ENCODE assay signal across 1 cellular context in the genomic region with DNA sequence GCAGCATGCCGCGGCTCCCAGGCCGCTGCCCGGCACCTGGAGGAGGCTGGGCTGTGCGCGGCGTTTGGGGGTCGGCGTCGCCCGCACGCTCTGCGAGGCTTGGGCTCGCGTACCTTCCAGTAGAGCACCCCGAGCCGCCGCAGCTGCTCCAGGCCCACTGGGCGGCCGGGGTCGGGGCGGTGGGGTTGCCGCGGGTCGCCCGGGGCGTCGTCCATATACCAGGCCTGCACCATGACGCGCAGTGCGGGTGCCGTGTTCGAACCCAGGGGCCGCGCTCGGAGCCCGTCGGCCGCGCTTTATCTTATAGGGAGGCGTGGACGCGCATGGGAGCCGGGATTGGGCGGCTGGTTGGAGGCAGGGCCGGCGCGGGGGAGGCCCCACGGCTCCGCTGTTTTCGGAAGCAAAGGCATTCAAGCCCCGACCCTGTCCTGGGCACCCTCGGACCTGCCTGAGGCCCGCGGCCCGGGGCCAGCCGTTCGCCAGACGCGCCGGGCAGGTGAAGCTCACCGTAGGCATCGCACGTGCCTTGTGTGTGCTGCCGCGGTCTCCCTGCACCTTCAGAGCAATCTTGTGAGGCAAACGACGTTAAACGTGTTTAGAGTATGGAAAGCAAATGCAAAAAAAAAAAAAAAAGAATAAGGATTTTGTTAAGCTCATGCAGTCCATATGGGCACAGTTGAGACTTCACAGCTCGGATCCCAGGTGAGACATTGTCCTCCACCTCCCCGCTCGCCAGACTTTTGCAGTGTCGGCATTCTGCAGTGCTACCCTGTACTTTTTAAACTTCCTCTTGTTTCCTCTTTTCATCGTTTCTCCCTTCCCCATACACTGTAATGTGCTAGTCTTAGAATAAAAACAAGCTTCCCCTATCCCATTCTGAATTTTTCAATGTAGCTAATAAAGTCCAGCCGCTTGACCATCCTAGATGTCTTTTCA.
A peak's percentile ranks its signal among the peaks of the same experiment; 100 is the strongest.
TF ChIP-seq lines count a peak whose summit lies in the region.

A gene with protein sequence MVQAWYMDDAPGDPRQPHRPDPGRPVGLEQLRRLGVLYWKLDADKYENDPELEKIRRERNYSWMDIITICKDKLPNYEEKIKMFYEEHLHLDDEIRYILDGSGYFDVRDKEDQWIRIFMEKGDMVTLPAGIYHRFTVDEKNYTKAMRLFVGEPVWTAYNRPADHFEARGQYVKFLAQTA (minus strand): TSS at position 277 of the 936 bp plus-strand sequence. CDS start 44 bp downstream, at position 233.

TF ChIP-seq in K562, 482 proteins besides CTCF, POLR2A, EP300 and RAD21 (continued from another document and continues in another):
- TF ChIP-seq, protein P1, sequence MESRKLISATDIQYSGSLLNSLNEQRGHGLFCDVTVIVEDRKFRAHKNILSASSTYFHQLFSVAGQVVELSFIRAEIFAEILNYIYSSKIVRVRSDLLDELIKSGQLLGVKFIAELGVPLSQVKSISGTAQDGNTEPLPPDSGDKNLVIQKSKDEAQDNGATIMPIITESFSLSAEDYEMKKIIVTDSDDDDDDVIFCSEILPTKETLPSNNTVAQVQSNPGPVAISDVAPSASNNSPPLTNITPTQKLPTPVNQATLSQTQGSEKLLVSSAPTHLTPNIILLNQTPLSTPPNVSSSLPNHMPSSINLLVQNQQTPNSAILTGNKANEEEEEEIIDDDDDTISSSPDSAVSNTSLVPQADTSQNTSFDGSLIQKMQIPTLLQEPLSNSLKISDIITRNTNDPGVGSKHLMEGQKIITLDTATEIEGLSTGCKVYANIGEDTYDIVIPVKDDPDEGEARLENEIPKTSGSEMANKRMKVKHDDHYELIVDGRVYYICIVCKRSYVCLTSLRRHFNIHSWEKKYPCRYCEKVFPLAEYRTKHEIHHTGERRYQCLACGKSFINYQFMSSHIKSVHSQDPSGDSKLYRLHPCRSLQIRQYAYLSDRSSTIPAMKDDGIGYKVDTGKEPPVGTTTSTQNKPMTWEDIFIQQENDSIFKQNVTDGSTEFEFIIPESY (CRISPR knock-in tag; IDR thresholded peaks at IDR 0.05), result no peak
- TF ChIP-seq ZNF354B (CRISPR knock-in tag; IDR thresholded peaks at IDR 0.05) (no peak), SIRT6 (IDR thresholded peaks at IDR 0.05; ENCODE audit: low read depth, low read length) (no peak), SMC3 (conservative IDR thresholded peaks at IDR 0.05; ENCODE audit: insufficient read depth, low read depth, low read length) (no peak), NR2F6 (CRISPR knock-in tag; IDR thresholded peaks at IDR 0.05) (peak; percentile 39; the same call in 1 of the 2 replicates), ZNF431 (CRISPR knock-in tag; IDR thresholded peaks at IDR 0.05) (0 out of 2 replicates have a peak, but pooled peaks have one; percentile 57), HNRNPUL1 (IDR thresholded peaks at IDR 0.05; ENCODE audit: low read length) (no peak), PTBP1 (IDR thresholded peaks at IDR 0.05; ENCODE audit: low read depth, low read length) (no peak), ZNF507 (tag; conservative IDR thresholded peaks at IDR 0.05) (no peak), SMAD4 (CRISPR knock-in tag; conservative IDR thresholded peaks at IDR 0.05) (peak; percentile 57; the same call in 1 of the 2 replicates), BRF1 (IDR thresholded peaks at IDR 0.05; ENCODE audit: borderline replicate concordance, extremely low read depth, insufficient read length) (no peak), NRF1 (conservative IDR thresholded peaks at IDR 0.05 in 1 of 2, IDR thresholded peaks at IDR 0.05 in 1 of 2) (no peak), GTF2E2 (tag; IDR thresholded peaks at IDR 0.05) (no peak), MAFG (tag; conservative IDR thresholded peaks at IDR 0.05) (peak; percentile 43), NR2C2 (CRISPR knock-in tag; IDR thresholded peaks at IDR 0.05) (no peak), NR2C2 (tag; IDR thresholded peaks at IDR 0.05) (peak; percentile 74), MAFF (IDR thresholded peaks at IDR 0.05; ENCODE audit: low read length) (peak; percentile 35; the same call in 1 of the 2 replicates), FOXJ3 (CRISPR knock-in tag; IDR thresholded peaks at IDR 0.05) (no peak), TSC22D4 (tag; IDR thresholded peaks at IDR 0.05) (no peak), ILF3 (IDR thresholded peaks at IDR 0.05; ENCODE audit: borderline replicate concordance) (no peak), MCM7 (IDR thresholded peaks at IDR 0.05) (no peak), RNF2 (IDR thresholded peaks at IDR 0.05) (no peak), SMARCC2 (IDR thresholded peaks at IDR 0.05; ENCODE audit: low read depth) (no peak), TAF1 (IDR thresholded peaks at IDR 0.05; ENCODE audit: control insufficient read depth, extremely low read depth, insufficient read depth, low read length, severe bottlenecking) (peak; percentile 83), ZNF79 (CRISPR knock-in tag; IDR thresholded peaks at IDR 0.05; ENCODE audit: low read depth) (no peak), ZNF583 (CRISPR knock-in tag; IDR thresholded peaks at IDR 0.05) (no peak), SMARCA4 (IDR thresholded peaks at IDR 0.05) (no peak; the same call in 1 of the 2 replicates), FIP1L1 (IDR thresholded peaks at IDR 0.05; ENCODE audit: low read depth, low read length, poor library complexity, severe bottlenecking) (peak; percentile 87), ILK (tag; IDR thresholded peaks at IDR 0.05; ENCODE audit: borderline replicate concordance, low read depth) (no peak), ETS2 (tag; IDR thresholded peaks at IDR 0.05; ENCODE audit: borderline replicate concordance, poor library complexity, severe bottlenecking) (no peak)
- TF ChIP-seq, protein P2, sequence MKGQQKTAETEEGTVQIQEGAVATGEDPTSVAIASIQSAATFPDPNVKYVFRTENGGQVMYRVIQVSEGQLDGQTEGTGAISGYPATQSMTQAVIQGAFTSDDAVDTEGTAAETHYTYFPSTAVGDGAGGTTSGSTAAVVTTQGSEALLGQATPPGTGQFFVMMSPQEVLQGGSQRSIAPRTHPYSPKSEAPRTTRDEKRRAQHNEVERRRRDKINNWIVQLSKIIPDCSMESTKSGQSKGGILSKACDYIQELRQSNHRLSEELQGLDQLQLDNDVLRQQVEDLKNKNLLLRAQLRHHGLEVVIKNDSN (CRISPR knock-in tag; IDR thresholded peaks at IDR 0.05), result 0 out of 2 replicates have a peak, but pooled peaks have one; percentile 9
- TF ChIP-seq, protein P3, sequence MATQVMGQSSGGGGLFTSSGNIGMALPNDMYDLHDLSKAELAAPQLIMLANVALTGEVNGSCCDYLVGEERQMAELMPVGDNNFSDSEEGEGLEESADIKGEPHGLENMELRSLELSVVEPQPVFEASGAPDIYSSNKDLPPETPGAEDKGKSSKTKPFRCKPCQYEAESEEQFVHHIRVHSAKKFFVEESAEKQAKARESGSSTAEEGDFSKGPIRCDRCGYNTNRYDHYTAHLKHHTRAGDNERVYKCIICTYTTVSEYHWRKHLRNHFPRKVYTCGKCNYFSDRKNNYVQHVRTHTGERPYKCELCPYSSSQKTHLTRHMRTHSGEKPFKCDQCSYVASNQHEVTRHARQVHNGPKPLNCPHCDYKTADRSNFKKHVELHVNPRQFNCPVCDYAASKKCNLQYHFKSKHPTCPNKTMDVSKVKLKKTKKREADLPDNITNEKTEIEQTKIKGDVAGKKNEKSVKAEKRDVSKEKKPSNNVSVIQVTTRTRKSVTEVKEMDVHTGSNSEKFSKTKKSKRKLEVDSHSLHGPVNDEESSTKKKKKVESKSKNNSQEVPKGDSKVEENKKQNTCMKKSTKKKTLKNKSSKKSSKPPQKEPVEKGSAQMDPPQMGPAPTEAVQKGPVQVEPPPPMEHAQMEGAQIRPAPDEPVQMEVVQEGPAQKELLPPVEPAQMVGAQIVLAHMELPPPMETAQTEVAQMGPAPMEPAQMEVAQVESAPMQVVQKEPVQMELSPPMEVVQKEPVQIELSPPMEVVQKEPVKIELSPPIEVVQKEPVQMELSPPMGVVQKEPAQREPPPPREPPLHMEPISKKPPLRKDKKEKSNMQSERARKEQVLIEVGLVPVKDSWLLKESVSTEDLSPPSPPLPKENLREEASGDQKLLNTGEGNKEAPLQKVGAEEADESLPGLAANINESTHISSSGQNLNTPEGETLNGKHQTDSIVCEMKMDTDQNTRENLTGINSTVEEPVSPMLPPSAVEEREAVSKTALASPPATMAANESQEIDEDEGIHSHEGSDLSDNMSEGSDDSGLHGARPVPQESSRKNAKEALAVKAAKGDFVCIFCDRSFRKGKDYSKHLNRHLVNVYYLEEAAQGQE (CRISPR knock-in tag; IDR thresholded peaks at IDR 0.05; ENCODE audit: low read depth), result no peak
- TF ChIP-seq, protein P4, sequence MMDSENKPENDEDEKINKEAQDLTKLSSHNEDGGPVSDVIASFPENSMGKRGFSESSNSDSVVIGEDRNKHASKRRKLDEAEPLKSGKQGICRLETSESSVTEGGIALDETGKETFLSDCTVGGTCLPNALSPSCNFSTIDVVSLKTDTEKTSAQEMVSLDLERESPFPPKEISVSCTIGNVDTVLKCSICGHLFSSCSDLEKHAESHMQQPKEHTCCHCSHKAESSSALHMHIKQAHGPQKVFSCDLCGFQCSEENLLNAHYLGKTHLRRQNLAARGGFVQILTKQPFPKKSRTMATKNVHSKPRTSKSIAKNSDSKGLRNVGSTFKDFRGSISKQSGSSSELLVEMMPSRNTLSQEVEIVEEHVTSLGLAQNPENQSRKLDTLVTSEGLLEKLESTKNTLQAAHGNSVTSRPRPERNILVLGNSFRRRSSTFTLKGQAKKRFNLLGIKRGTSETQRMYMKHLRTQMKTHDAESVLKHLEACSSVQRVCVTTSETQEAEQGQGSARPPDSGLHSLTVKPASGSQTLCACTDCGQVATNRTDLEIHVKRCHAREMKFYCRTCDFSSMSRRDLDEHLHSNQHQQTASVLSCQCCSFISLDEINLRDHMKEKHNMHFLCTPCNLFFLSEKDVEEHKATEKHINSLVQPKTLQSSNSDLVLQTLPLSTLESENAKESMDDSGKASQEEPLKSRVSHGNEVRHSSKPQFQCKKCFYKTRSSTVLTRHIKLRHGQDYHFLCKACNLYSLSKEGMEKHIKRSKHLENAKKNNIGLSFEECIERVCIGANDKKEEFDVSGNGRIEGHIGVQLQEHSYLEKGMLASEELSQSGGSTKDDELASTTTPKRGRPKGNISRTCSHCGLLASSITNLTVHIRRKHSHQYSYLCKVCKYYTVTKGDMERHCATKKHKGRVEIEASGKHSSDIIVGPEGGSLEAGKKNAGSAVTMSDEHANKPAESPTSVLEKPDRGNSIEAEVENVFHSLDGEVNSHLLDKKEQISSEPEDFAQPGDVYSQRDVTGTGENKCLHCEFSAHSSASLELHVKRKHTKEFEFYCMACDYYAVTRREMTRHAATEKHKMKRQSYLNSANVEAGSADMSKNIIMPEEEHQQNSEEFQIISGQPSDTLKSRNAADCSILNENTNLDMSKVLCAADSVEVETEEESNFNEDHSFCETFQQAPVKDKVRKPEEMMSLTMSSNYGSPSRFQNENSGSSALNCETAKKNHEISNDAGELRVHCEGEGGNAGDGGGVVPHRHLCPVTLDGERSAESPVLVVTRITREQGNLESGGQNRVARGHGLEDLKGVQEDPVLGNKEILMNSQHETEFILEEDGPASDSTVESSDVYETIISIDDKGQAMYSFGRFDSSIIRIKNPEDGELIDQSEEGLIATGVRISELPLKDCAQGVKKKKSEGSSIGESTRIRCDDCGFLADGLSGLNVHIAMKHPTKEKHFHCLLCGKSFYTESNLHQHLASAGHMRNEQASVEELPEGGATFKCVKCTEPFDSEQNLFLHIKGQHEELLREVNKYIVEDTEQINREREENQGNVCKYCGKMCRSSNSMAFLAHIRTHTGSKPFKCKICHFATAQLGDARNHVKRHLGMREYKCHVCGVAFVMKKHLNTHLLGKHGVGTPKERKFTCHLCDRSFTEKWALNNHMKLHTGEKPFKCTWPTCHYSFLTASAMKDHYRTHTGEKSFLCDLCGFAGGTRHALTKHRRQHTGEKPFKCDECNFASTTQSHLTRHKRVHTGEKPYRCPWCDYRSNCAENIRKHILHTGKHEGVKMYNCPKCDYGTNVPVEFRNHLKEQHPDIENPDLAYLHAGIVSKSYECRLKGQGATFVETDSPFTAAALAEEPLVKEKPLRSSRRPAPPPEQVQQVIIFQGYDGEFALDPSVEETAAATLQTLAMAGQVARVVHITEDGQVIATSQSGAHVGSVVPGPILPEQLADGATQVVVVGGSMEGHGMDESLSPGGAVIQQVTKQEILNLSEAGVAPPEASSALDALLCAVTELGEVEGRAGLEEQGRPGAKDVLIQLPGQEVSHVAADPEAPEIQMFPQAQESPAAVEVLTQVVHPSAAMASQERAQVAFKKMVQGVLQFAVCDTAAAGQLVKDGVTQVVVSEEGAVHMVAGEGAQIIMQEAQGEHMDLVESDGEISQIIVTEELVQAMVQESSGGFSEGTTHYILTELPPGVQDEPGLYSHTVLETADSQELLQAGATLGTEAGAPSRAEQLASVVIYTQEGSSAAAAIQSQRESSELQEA (IDR thresholded peaks at IDR 0.05; ENCODE audit: low read depth), result no peak
- TF ChIP-seq, protein P5, sequence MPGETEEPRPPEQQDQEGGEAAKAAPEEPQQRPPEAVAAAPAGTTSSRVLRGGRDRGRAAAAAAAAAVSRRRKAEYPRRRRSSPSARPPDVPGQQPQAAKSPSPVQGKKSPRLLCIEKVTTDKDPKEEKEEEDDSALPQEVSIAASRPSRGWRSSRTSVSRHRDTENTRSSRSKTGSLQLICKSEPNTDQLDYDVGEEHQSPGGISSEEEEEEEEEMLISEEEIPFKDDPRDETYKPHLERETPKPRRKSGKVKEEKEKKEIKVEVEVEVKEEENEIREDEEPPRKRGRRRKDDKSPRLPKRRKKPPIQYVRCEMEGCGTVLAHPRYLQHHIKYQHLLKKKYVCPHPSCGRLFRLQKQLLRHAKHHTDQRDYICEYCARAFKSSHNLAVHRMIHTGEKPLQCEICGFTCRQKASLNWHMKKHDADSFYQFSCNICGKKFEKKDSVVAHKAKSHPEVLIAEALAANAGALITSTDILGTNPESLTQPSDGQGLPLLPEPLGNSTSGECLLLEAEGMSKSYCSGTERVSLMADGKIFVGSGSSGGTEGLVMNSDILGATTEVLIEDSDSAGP (CRISPR knock-in tag; IDR thresholded peaks at IDR 0.05), result 0 out of 2 replicates have a peak, but pooled peaks have one; percentile 26
